In genomic region chr14:70032447-70032846, GRCh38 we compare ENCODE assay signal across 2 cellular contexts.
TF ChIP-seq lines count a peak whose summit lies in the region.

No MANE protein-coding gene starts in this region.

TF ChIP-seq in IMR-90, 13 proteins besides CTCF, POLR2A, EP300 and RAD21:
- TF ChIP-seq MAZ (IDR thresholded peaks at IDR 0.05; ENCODE audit: borderline replicate concordance, low read depth, low read length): no peak
- TF ChIP-seq MXI1 (IDR thresholded peaks at IDR 0.05; ENCODE audit: borderline replicate concordance, low read depth, low read length): no peak
- TF ChIP-seq CHD1 (IDR thresholded peaks at IDR 0.05; ENCODE audit: low read depth, low read length): no peak
- TF ChIP-seq BHLHE40 (IDR thresholded peaks at IDR 0.05; ENCODE audit: low read depth, low read length): no peak
- TF ChIP-seq ELK1 (IDR thresholded peaks at IDR 0.05; ENCODE audit: borderline replicate concordance, low read depth, low read length): no peak

TF ChIP-seq in HepG2, 621 proteins besides CTCF, POLR2A, EP300 and RAD21:
- TF ChIP-seq ZNF460 (CRISPR knock-in tag; IDR thresholded peaks at IDR 0.05; ENCODE audit: borderline replicate concordance) (no peak), BCL6 (CRISPR knock-in tag; IDR thresholded peaks at IDR 0.05) (0 out of 2 replicates have a peak, but pooled peaks have one; percentile 26), ZNF281 (CRISPR knock-in tag; IDR thresholded peaks at IDR 0.05; ENCODE audit: borderline replicate concordance) (peak; percentile 66; the same call in 1 of the 2 replicates), ZNF510 (CRISPR knock-in tag; IDR thresholded peaks at IDR 0.05; ENCODE audit: low read depth) (no peak), LRRFIP1 (CRISPR knock-in tag; conservative IDR thresholded peaks at IDR 0.05) (no peak), TEAD3 (CRISPR knock-in tag; optimal IDR thresholded peaks at IDR 0.05; ENCODE audit: borderline replicate concordance) (peak; percentile 95), PATZ1 (CRISPR knock-in tag; IDR thresholded peaks at IDR 0.05) (peak; percentile 57; the same call in 1 of the 2 replicates)
